16 cellular contexts compared by ENCODE assay signal in the genomic region with DNA sequence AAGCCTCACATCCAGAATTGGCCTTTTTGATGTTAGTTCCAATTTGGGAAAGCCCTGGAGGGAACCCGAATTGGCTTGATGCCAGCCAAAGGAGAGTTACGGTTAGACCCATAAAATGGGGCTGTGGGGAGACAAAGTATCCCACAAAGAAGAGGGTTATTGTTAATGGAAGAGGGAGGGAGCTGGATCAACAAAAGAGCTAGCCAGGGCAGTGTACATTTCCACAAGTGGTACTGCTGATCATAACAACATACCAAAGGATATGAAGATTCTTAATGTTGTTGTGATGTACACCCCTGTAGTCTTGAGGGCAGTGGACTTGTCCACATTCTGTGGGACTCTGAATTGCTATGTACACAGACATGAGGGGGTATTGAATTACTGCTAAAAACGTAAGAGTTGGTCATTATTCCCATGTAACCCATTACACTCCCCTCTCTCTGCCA. TPM values are rescaled to one million over a fixed set of nuclear protein-coding genes. Genes with fewer than 3 reads are reported as not detected.
DNase-seq lines count a peak whose midpoint lies in the region; ATAC-seq and TF ChIP-seq lines count a peak whose summit lies in the region.
"Had no signal": no experiment of that assay in that cellular context is flagged by ENCODE, and none has a peak within 500 bp of the region (broad histone marks: within the 10 kb centered on the region; RNA-seq: fewer than 3 reads in every experiment).

No MANE protein-coding gene starts in this region.

- no peaks in the 10 kb centered on the region for H3K9me2 ChIP-seq in PC-9 (ENCODE audit: insufficient read depth)

- TF ChIP-seq CTCF in A673 (conservative IDR thresholded peaks at IDR 0.05; ENCODE audit: low read depth, low read length): no peak
- TF ChIP-seq CTCF in PC-9 (conservative IDR thresholded peaks at IDR 0.05): no peak

- H2AFZ ChIP-seq in PC-9: no peak overlapping the region

- BruUV-seq in A673 (replicated peaks; lab: Mats Ljungman, UMichigan): no TSS peak
- no TSS peak for BruUV-seq in PC-9 (replicated peaks; lab: Mats Ljungman, UMichigan)

- no peaks in the 10 kb centered on the region for H3K27me3 ChIP-seq in A673 (replicated peaks; ENCODE audit: insufficient read depth, low read depth, low read length, poor library complexity)
- no peaks in the 10 kb centered on the region for H3K27me3 ChIP-seq in PC-9 (ENCODE audit: insufficient read depth, low read depth)

- POLR2A ChIA-PET in A673 (lab: Charles Lee; ENCODE audit: low non-redundant PET) (no interaction called here), PC-9 (lab: Charles Lee; ENCODE audit: unreplicated experiment) (interaction anchor here (0.6 kb wide), 1 partner anchor 63 kb away, joined by 17 read pairs; no protein-coding TSS in a partner anchor)

- CTCF ChIA-PET in A673 (lab: Charles Lee) (no interaction called here), PC-9 (lab: Charles Lee) (interaction anchor here (0.6 kb wide), 1 partner anchor 17 kb away, joined by 21 read pairs; no protein-coding TSS in a partner anchor)

- H3F3A ChIP-seq in PC-9 (ENCODE audit: insufficient read depth, low read depth): peaks cover 8% of the 10 kb centered on the region; the same call in 1 of the 2 replicates

- peaks cover 96% of the 10 kb centered on the region for H3K79me2 ChIP-seq in PC-9 (ENCODE audit: low read depth)

- H3K4me3 ChIP-seq in A673 (ENCODE audit: low read depth, low read length, poor library complexity, severe bottlenecking) (no peak overlapping the region), PC-9 (no peak overlapping the region)

- H3K36me3 ChIP-seq in A673 (ENCODE audit: insufficient read depth, low read length, poor library complexity, severe bottlenecking) (no peaks in the 10 kb centered on the region), PC-9 (ENCODE audit: low read depth) (no peaks in the 10 kb centered on the region)

- H3K27ac ChIP-seq in A673 (ENCODE audit: low read depth, low read length, poor library complexity, severe bottlenecking): no peak overlapping the region
- no peak overlapping the region for H3K27ac ChIP-seq in PC-9

- peaks cover 5% of the 10 kb centered on the region; the same call in 1 of the 2 replicates for H4K20me1 ChIP-seq in PC-9 (ENCODE audit: insufficient read depth)

- H3K4me1 ChIP-seq in A673 (ENCODE audit: insufficient read depth, low read length, poor library complexity, severe bottlenecking) (peaks cover 17% of the 10 kb centered on the region), PC-9 (replicated peaks; ENCODE audit: insufficient read depth) (peaks cover 38% of the 10 kb centered on the region)

- DNase-seq in A673 (ENCODE audit: low spot score) (peak; percentile 28), NCI-H1092 treated with DMSO at 0.1 percent for 48 hours (lab: John Stamatoyannopoulos, UW) (peak; percentile 79), PC-9 (no peak), foreskin melanocyte (peak; percentile 97), hippocampal formation (lab: John Stamatoyannopoulos, UW) (no peak), HK-2 (ENCODE audit: unreplicated experiment) (no peak)
- DNase-seq in stimulated activated CD4-positive, alpha-beta T cell treated with anti-CD3 and anti-CD28 coated beads, Interleukin-1b, Interleukin-23, amount 100 ng/mL, for 48 hours: no peak
- DNase-seq: activated effector memory CD4-positive, alpha-beta T cell treated with anti-CD3 and anti-CD28 coated beads, Interleukin-2, amount 50 U/mL, for 16 hours; cerebellar nuclear complex; GDM1; GOT3; midbrain; MM.1S; retina had no signal

- ATAC-seq in HG02938 (IDR thresholded peaks at IDR 0.05; ENCODE audit: unreplicated experiment): no peak
- ATAC-seq: Right ventricle myocardium inferior had no signal

- peak overlapping the region; percentile 94 for H3K4me2 ChIP-seq in PC-9

- H3K9me3 ChIP-seq in A673 (ENCODE audit: low read depth, low read length, poor library complexity, severe bottlenecking): no peaks in the 10 kb centered on the region
- H3K9me3 ChIP-seq in PC-9 (ENCODE audit: insufficient read depth, low read depth): no peaks in the 10 kb centered on the region

- intact Hi-C loops in A673 (cut with micrococcal nuclease; ENCODE audit: unreplicated experiment): no loop called here
- intact Hi-C loops in PC-9 (cut with micrococcal nuclease; ENCODE audit: unreplicated experiment): loop anchor here (2.0 kb wide), 1 partner anchor 145 kb away; no protein-coding TSS in a partner anchor

RNA-seq across cellular contexts. Expression of a gene that starts 5.1 kb away (rescaled TPM):
- 9.0 and 12.8 TPM in 2 replicates for total RNA-seq in A673 (2021)
- total RNA-seq in PC-9 (2021): 21.2 and 26.0 TPM in 2 replicates

Comparison
In these comparisons a context has a peak if more than half of its experiments do, and no peak if none do; other contexts are left out.
1. DNase-seq: peak in A673 (single experiment), NCI-H1092 treated with DMSO at 0.1 percent for 48 hours (single experiment) and foreskin melanocyte (single experiment); none in PC-9 (0 of 2), stimulated activated CD4-positive, alpha-beta T cell treated with anti-CD3 and anti-CD28 coated beads, Interleukin-1b, Interleukin-23, amount 100 ng/mL, for 48 hours (single experiment), hippocampal formation (0 of 2) and HK-2 (single experiment).